In the genomic region with DNA sequence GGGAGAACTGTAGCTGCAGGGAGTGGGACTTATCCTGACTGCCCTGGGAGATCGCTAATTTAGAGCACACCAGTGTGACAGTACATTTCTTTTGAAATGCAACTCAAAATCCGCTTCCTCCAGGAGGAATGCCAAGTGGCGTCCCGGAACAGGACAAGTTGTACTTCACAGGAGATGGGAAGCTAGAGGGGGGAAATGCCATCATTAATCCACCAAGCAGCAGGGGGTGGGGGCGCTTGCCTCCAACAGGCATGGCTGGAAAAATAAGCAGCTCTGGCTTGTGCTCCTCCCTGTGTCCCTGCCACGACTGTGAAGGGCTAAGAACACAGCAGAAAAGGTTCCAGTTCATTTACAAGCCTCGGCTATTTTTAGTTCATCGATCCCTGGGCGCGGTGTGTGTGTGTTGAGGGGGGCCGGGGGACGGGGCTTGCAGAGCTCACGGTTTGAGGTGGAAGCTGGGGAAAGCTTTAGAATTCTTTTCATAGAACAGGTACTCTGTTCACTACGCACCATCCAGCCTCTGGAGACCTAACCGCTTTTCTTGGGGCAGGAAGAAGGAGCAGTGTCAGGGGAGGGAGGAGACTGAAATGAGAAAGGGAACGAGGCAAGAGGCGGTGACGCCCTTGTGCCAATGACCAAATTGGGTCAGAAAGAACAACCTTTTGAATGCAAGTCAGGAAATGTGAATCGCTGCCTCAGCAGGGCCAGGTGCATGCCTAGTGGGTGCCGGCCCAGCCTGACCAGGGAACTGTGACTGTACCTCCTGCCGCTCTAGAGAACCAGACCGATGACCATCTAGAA, we compare ENCODE assay signal across 8 cellular contexts. TPM values are rescaled to one million over a fixed set of nuclear protein-coding genes. Genes with fewer than 3 reads are reported as not detected.
DNase-seq lines count a peak whose midpoint lies in the region; ATAC-seq and TF ChIP-seq lines count a peak whose summit lies in the region.

No MANE protein-coding gene starts in this region.

- peak overlapping the region; percentile 78 to 88 (median 83) for H3K4me3 Mint-ChIP-seq in CD4-positive, alpha-beta memory T cell
- peak overlapping the region; percentile 35 for H3K4me3 Mint-ChIP-seq in activated T-helper 2 cell treated with anti-CD3 and anti-CD28 coated beads, Interferon-gamma antibody, Interleukin-2, Interleukin-4, amounts not matched to agents 10 μg/mL and 5 μg/mL and 100 μg/mL, durations not matched to agents 14 hours and 24 hours and 36 hours (ENCODE audit: low read depth)
- peak overlapping the region; percentile 75 for H3K4me3 Mint-ChIP-seq in osteocyte (ENCODE audit: unreplicated experiment)

- peaks cover 14 to 28% (median 20%) of the 10 kb centered on the region in 4 donors for H3K4me1 Mint-ChIP-seq in CD4-positive, alpha-beta memory T cell
- peaks cover 12% of the 10 kb centered on the region for H3K4me1 Mint-ChIP-seq in activated T-helper 2 cell treated with anti-CD3 and anti-CD28 coated beads, Interferon-gamma antibody, Interleukin-2, Interleukin-4, amounts not matched to agents 10 μg/mL and 5 μg/mL and 100 μg/mL, durations not matched to agents 14 hours and 24 hours and 36 hours (ENCODE audit: low read depth)
- H3K4me1 Mint-ChIP-seq in osteocyte (ENCODE audit: unreplicated experiment), result peaks cover 30% of the 10 kb centered on the region

- no peaks in the 10 kb centered on the region for H3K36me3 ChIP-seq in CD4-positive, alpha-beta memory T cell (ENCODE audit: insufficient read depth, low read length)
- H3K36me3 ChIP-seq in heart left ventricle, result no peaks in the 10 kb centered on the region

- TF ChIP-seq CTCF in heart left ventricle (IDR thresholded peaks at IDR 0.05), result no peak
- TF ChIP-seq CTCF in osteocyte (IDR thresholded peaks at IDR 0.05), result no peak
- TF ChIP-seq CTCF in omental fat pad (IDR thresholded peaks at IDR 0.05), result no peak

- H3K9me3 Mint-ChIP-seq in CD4-positive, alpha-beta memory T cell, result no peaks in the 10 kb centered on the region
- no peaks in the 10 kb centered on the region for H3K9me3 Mint-ChIP-seq in activated T-helper 2 cell treated with anti-CD3 and anti-CD28 coated beads, Interferon-gamma antibody, Interleukin-2, Interleukin-4, amounts not matched to agents 10 μg/mL and 5 μg/mL and 100 μg/mL, durations not matched to agents 14 hours and 24 hours and 36 hours
- H3K9me3 Mint-ChIP-seq in osteocyte (ENCODE audit: unreplicated experiment), result no peaks in the 10 kb centered on the region

- 7 to 10% (median 9%) methylated on average over 21 to 22 of the region's 22 CpGs for WGBS in heart left ventricle, 4 donors

- H3K27ac Mint-ChIP-seq in CD4-positive, alpha-beta memory T cell, result peak overlapping the region in 5 of 7 donors; percentile 30 to 88 (median 76)
- no peak overlapping the region for H3K27ac Mint-ChIP-seq in activated T-helper 2 cell treated with anti-CD3 and anti-CD28 coated beads, Interferon-gamma antibody, Interleukin-2, Interleukin-4, amounts not matched to agents 10 μg/mL and 5 μg/mL and 100 μg/mL, durations not matched to agents 14 hours and 24 hours and 36 hours
- peak overlapping the region; percentile 66 for H3K27ac Mint-ChIP-seq in osteocyte (ENCODE audit: unreplicated experiment)

- peak; percentile 68 for ATAC-seq in GM21526 (IDR thresholded peaks at IDR 0.05; ENCODE audit: low FRiP score, unreplicated experiment)
- ATAC-seq in heart left ventricle, result peak; percentile 71 to 86 (median 82)
- ATAC-seq in HG03457 (IDR thresholded peaks at IDR 0.05; ENCODE audit: unreplicated experiment), result no peak
- no peak for ATAC-seq in omental fat pad (ENCODE audit: low FRiP score)

- intact Hi-C loops in CD4-positive, alpha-beta memory T cell (cut with micrococcal nuclease), result no loop called here
- intact Hi-C loops in activated T-helper 2 cell treated with anti-CD3 and anti-CD28 coated beads, Interferon-gamma antibody, Interleukin-2, Interleukin-4, amounts not matched to agents 10 μg/mL and 5 μg/mL and 100 μg/mL, durations not matched to agents 14 hours and 24 hours and 36 hours (cut with micrococcal nuclease), result loop anchor here (10.0 kb wide), 1 partner anchor 121 kb away; no protein-coding TSS in a partner anchor
- intact Hi-C loops in heart left ventricle (cut with DNase I), result loop anchor here in 2 of 10 donors (2.0 to 10.0 kb wide), 2 partner anchors 49 to 53 kb away; a partner anchor contains a TSS

- no peaks in the 10 kb centered on the region for H3K27me3 ChIP-seq in CD4-positive, alpha-beta memory T cell (ENCODE audit: insufficient read depth, low read length)
- no peaks in the 10 kb centered on the region for H3K27me3 ChIP-seq in heart left ventricle

- H3K4me3 ChIP-seq in CD4-positive, alpha-beta memory T cell (ENCODE audit: low read length in 2 of 2), result no peak overlapping the region
- peak overlapping the region; percentile 1 to 48 (median 41) for H3K4me3 ChIP-seq in heart left ventricle

- no peak for TF ChIP-seq POLR2A in heart left ventricle (IDR thresholded peaks at IDR 0.05)

- H3K9me3 ChIP-seq in CD4-positive, alpha-beta memory T cell (ENCODE audit: control insufficient read depth in 1 of 2, low read length in 2 of 2), result no peaks in the 10 kb centered on the region
- H3K9me3 ChIP-seq in heart left ventricle, result no peaks in the 10 kb centered on the region

- H3K27me3 Mint-ChIP-seq in CD4-positive, alpha-beta memory T cell, result peaks cover 7% of the 10 kb centered on the region in 2 donors
- H3K27me3 Mint-ChIP-seq in activated T-helper 2 cell treated with anti-CD3 and anti-CD28 coated beads, Interferon-gamma antibody, Interleukin-2, Interleukin-4, amounts not matched to agents 10 μg/mL and 5 μg/mL and 100 μg/mL, durations not matched to agents 14 hours and 24 hours and 36 hours (ENCODE audit: low read depth), result peaks cover 15% of the 10 kb centered on the region
- peaks cover 5% of the 10 kb centered on the region for H3K27me3 Mint-ChIP-seq in osteocyte (ENCODE audit: unreplicated experiment)

- peak in 4 of 5 donors; percentile 3 to 36 (median 14) for DNase-seq in CD4-positive, alpha-beta memory T cell
- DNase-seq in NCI-H146 (lab: John Stamatoyannopoulos, UW), result peak; percentile 85
- no peak for DNase-seq in activated T-helper 2 cell treated with anti-CD3 and anti-CD28 coated beads, Interferon-gamma antibody, Interleukin-2, Interleukin-4, amounts not matched to agents 10 μg/mL and 5 μg/mL and 100 μg/mL, durations not matched to agents 14 hours and 24 hours and 36 hours (ENCODE audit: low spot score)
- peak in 3 of 5 donors; percentile 29 to 64 (median 62) for DNase-seq in heart left ventricle
- no peak for DNase-seq in osteocyte (ENCODE audit: extremely low spot score, unreplicated experiment)
- DNase-seq in omental fat pad (ENCODE audit: low spot score), result no peak

- POLR2A ChIA-PET in CD4-positive, alpha-beta memory T cell (lab: Charles Lee; ENCODE audit: partially characterized antibody), result no interaction called here

- peaks cover 11% of the 10 kb centered on the region for H3K4me1 ChIP-seq in CD4-positive, alpha-beta memory T cell (ENCODE audit: insufficient read depth, low read length)
- H3K4me1 ChIP-seq in heart left ventricle, result peaks cover 0 to 19% (median 10%) of the 10 kb centered on the region in 12 donors

- H3K36me3 Mint-ChIP-seq in CD4-positive, alpha-beta memory T cell, result no peaks in the 10 kb centered on the region
- no peaks in the 10 kb centered on the region for H3K36me3 Mint-ChIP-seq in activated T-helper 2 cell treated with anti-CD3 and anti-CD28 coated beads, Interferon-gamma antibody, Interleukin-2, Interleukin-4, amounts not matched to agents 10 μg/mL and 5 μg/mL and 100 μg/mL, durations not matched to agents 14 hours and 24 hours and 36 hours (ENCODE audit: low read depth)
- H3K36me3 Mint-ChIP-seq in osteocyte (ENCODE audit: unreplicated experiment), result no peaks in the 10 kb centered on the region

- H3K27ac ChIP-seq in CD4-positive, alpha-beta memory T cell (ENCODE audit: low read depth, low read length), result no peak overlapping the region
- H3K27ac ChIP-seq in heart left ventricle, result peak overlapping the region; percentile 60 to 83 (median 76)

- CTCF ChIA-PET in CD4-positive, alpha-beta memory T cell (lab: Charles Lee; ENCODE audit: partially characterized antibody), result interaction anchor here (0.8 kb wide), 1 partner anchor 18 kb away, joined by 3 read pairs; no protein-coding TSS in a partner anchor

RNA-seq across cellular contexts. Expression of a gene that starts 51.8 kb away (rescaled TPM):
- under 1 TPM in 1 of 2 experiments, not detected in 1; 0.75 TPM for total RNA-seq in CD4-positive, alpha-beta memory T cell
- not detected for polyA plus RNA-seq in CD4-positive, alpha-beta memory T cell
- total RNA-seq in activated T-helper 2 cell treated with anti-CD3 and anti-CD28 coated beads, Interferon-gamma antibody, Interleukin-2, Interleukin-4, amounts not matched to agents 10 μg/mL and 5 μg/mL and 100 μg/mL, durations not matched to agents 14 hours and 24 hours and 36 hours, result 0.05 TPM in 2 replicates
- total RNA-seq in heart left ventricle (10 to 100 TPM; 21.6 to 59.3 (median 35.9) TPM), osteocyte (0.18 TPM in 1 of 2 replicates, not detected in the other), omental fat pad (1 to 10 TPM in 3 of 4 donors, under 1 TPM in 1; 0.84 to 5.8 (median 2.9) TPM)
- polyA plus RNA-seq in heart left ventricle, result 10 to 100 TPM in 1 of 2 donors, 1 to 10 TPM in 1; 9.0 to 18.4 TPM

Comparison
In these comparisons a context has a peak if more than half of its experiments do, and no peak if none do; other contexts are left out.
1. DNase-seq: peak in CD4-positive, alpha-beta memory T cell (4 of 5), NCI-H146 (single experiment) and heart left ventricle (3 of 5); none in activated T-helper 2 cell treated with anti-CD3 and anti-CD28 coated beads, Interferon-gamma antibody, Interleukin-2, Interleukin-4, amounts not matched to agents 10 μg/mL and 5 μg/mL and 100 μg/mL, durations not matched to agents 14 hours and 24 hours and 36 hours (single experiment), osteocyte (single experiment) and omental fat pad (single experiment).
2. H3K4me3 ChIP-seq: peak in heart left ventricle (12 of 12); none in CD4-positive, alpha-beta memory T cell (0 of 2).
3. ATAC-seq: peak in GM21526 (single experiment) and heart left ventricle (4 of 4); none in HG03457 (single experiment) and omental fat pad (single experiment).
4. Peak in every context shown above with its lines, with median percentiles within 50 percentile points of each other: H3K4me3 Mint-ChIP-seq.